22 cellular contexts compared by ENCODE assay signal in the genomic region with DNA sequence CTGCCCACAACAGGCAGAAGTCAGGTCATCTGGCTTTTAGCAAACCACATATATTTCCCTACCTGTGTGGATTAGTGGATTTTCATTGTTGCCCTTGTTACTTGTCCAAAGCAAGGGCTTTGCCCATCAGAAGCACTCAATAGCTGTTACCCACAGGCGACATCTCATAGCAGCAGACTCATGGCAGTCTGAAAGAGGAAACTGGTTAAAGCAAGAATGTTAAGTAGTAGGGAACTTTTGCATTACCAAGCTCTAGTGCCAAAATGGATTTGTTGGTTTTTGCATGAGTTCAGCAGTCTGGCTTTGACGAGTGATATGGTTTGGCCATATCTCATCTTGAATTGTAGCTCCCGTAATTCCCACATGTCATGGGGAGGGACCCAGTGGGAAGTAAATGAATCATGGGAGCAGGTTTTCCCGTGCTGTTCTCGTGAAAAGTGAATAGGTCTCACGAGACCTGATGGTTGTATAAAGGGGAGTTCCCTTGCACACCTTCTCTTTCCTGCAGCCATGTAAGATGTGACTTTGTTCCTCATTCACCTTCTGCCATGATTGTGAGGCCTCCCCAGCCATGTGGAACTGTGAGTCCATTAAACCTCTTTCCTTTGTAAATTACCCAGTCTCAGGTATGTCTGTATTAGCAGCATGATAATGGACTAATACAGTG.
"Had no signal": no experiment of that assay in that cellular context is flagged by ENCODE, and none has a peak within 500 bp of the region (broad histone marks: within the 10 kb centered on the region; RNA-seq: fewer than 3 reads in every experiment).

No MANE protein-coding gene starts in this region.

- H3K36me3 ChIP-seq: left ventricle myocardium inferior, ovary, right lobe of liver had no signal

- H3K27ac ChIP-seq: foreskin keratinocyte, neutrophil, ovary, right lobe of liver, tibial nerve had no signal

- ATAC-seq: activated naive CD4-positive, alpha-beta T cell treated with anti-CD3 and anti-CD28 coated beads, Interleukin-2, amount 50 U/mL, for 72 hours; activated T-cell treated with anti-CD3 and anti-CD28 coated beads, Interleukin-2, amount 50 U/mL, for 72 hours; foreskin keratinocyte; mucosa of descending colon; right lobe of liver had no signal

- DNase-seq: activated CD4-positive, alpha-beta memory T cell treated with anti-CD3 and anti-CD28 coated beads, Interleukin-2, amount 10 ng/mL, durations not matched to agents 7 days and 5 days; activated CD4-positive, alpha-beta T cell treated with anti-CD3 and anti-CD28 coated beads for 1 hour; activated CD4-positive, alpha-beta T cell treated with anti-CD3 and anti-CD28 coated beads, Interleukin-2, amount 10 ng/mL, durations not matched to agents 7 days and 5 days; activated naive CD4-positive, alpha-beta T cell; activated T-cell treated with anti-CD3 and anti-CD28 coated beads, Interleukin-2, amount 50 U/mL, for 72 hours; endodermal cell; islet precursor cell; left ventricle myocardium inferior; mucosa of descending colon; ovary; right lobe of liver; stimulated activated CD4-positive, alpha-beta T cell treated with anti-CD3 and anti-CD28 coated beads, Interleukin-2, amount 100 ng/mL, for 48 hours; T-helper 2 cell had no signal

- H3K4me3 ChIP-seq: left ventricle myocardium inferior, lung, mucosa of descending colon, ovary, right lobe of liver, tibial nerve had no signal

- H3K4me1 Mint-ChIP-seq: activated CD4-positive, alpha-beta memory T cell treated with anti-CD3 and anti-CD28 coated beads, Interleukin-2, amount 10 ng/mL, durations not matched to agents 7 days and 5 days; activated CD4-positive, alpha-beta T cell treated with anti-CD3 and anti-CD28 coated beads, Interleukin-2, amount 10 ng/mL, durations not matched to agents 7 days and 5 days; central memory CD8-positive, alpha-beta T cell; endodermal cell had no signal

- H3K27me3 Mint-ChIP-seq: activated CD4-positive, alpha-beta memory T cell treated with anti-CD3 and anti-CD28 coated beads, Interleukin-2, amount 10 ng/mL, durations not matched to agents 7 days and 5 days; activated CD4-positive, alpha-beta T cell treated with anti-CD3 and anti-CD28 coated beads, Interleukin-2, amount 10 ng/mL, durations not matched to agents 7 days and 5 days; central memory CD8-positive, alpha-beta T cell; dendritic cell treated with granulocyte-macrophage colony-stimulating factor and Interleukin-4, amounts not matched to agents 40 ng/mL and 50 ng/mL, for 4 days; progenitor cell of endocrine pancreas had no signal

- H3K9me3 ChIP-seq: left ventricle myocardium inferior, mucosa of descending colon, neutrophil, ovary, right lobe of liver, tibial nerve had no signal

- H3K4me1 ChIP-seq: foreskin keratinocyte, right lobe of liver, tibial nerve had no signal

- H3K4me3 Mint-ChIP-seq: activated CD4-positive, alpha-beta memory T cell treated with anti-CD3 and anti-CD28 coated beads, Interleukin-2, amount 10 ng/mL, durations not matched to agents 7 days and 5 days; activated CD4-positive, alpha-beta T cell treated with anti-CD3 and anti-CD28 coated beads, Interleukin-2, amount 10 ng/mL, durations not matched to agents 7 days and 5 days; activated T-cell treated with anti-CD3 and anti-CD28 coated beads, Interleukin-2, amount 50 U/mL, for 72 hours; central memory CD8-positive, alpha-beta T cell; dendritic cell treated with granulocyte-macrophage colony-stimulating factor and Interleukin-4, amounts not matched to agents 40 ng/mL and 50 ng/mL, for 4 days; endodermal cell; nephron had no signal

- H3K27ac Mint-ChIP-seq: activated CD4-positive, alpha-beta memory T cell treated with anti-CD3 and anti-CD28 coated beads, Interleukin-2, amount 10 ng/mL, durations not matched to agents 7 days and 5 days; activated CD4-positive, alpha-beta T cell treated with anti-CD3 and anti-CD28 coated beads, Interleukin-2, amount 10 ng/mL, durations not matched to agents 7 days and 5 days; activated naive CD4-positive, alpha-beta T cell treated with anti-CD3 and anti-CD28 coated beads, Interleukin-2, amount 50 U/mL, for 72 hours; activated T-cell treated with anti-CD3 and anti-CD28 coated beads, Interleukin-2, amount 50 U/mL, for 72 hours; dendritic cell treated with granulocyte-macrophage colony-stimulating factor and Interleukin-4, amounts not matched to agents 40 ng/mL and 50 ng/mL, for 4 days; endodermal cell; nephron; progenitor cell of endocrine pancreas had no signal

- H3K27me3 ChIP-seq: foreskin keratinocyte, neutrophil, ovary, right lobe of liver, tibial nerve had no signal

- H3K36me3 Mint-ChIP-seq: activated naive CD4-positive, alpha-beta T cell treated with anti-CD3 and anti-CD28 coated beads, Interleukin-2, amount 50 U/mL, for 72 hours had no signal

- H3K9me3 Mint-ChIP-seq: activated CD4-positive, alpha-beta memory T cell treated with anti-CD3 and anti-CD28 coated beads, Interleukin-2, amount 10 ng/mL, durations not matched to agents 7 days and 5 days; activated CD4-positive, alpha-beta T cell treated with anti-CD3 and anti-CD28 coated beads, Interleukin-2, amount 10 ng/mL, durations not matched to agents 7 days and 5 days; activated naive CD4-positive, alpha-beta T cell treated with anti-CD3 and anti-CD28 coated beads, Interleukin-2, amount 50 U/mL, for 72 hours; activated T-cell treated with anti-CD3 and anti-CD28 coated beads, Interleukin-2, amount 50 U/mL, for 72 hours; central memory CD8-positive, alpha-beta T cell; dendritic cell treated with granulocyte-macrophage colony-stimulating factor and Interleukin-4, amounts not matched to agents 40 ng/mL and 50 ng/mL, for 4 days had no signal
